In genomic region chr11:24842308-24842707, GRCh38 we compare ENCODE assay signal across 40 cellular contexts.
"Had no signal": no experiment of that assay in that cellular context is flagged by ENCODE, and none has a peak within 500 bp of the region (broad histone marks: within the 10 kb centered on the region; RNA-seq: fewer than 3 reads in every experiment).

No MANE protein-coding gene starts in this region.

- H3K4me3 ChIP-seq: adrenal gland, ascending aorta, body of pancreas, breast epithelium, cardiac muscle cell had no signal

- H3K9me3 ChIP-seq: adrenal gland, ascending aorta, body of pancreas, breast epithelium had no signal

- H3K36me3 ChIP-seq: adrenal gland, ascending aorta, brain microvascular endothelial cell, breast epithelium, cardiac muscle cell had no signal

- H3K36me3 Mint-ChIP-seq: activated naive CD4-positive, alpha-beta T cell treated with anti-CD3 and anti-CD28 coated beads, Interleukin-2, amount 10 ng/mL, durations not matched to agents 7 days and 5 days; activated naive CD4-positive, alpha-beta T cell treated with anti-CD3 and anti-CD28 coated beads, Interleukin-2, amount 50 U/mL, for 24 hours; activated naive CD4-positive, alpha-beta T cell treated with anti-CD3 and anti-CD28 coated beads, Interleukin-2, amount 50 U/mL, for 72 hours; activated naive CD8-positive, alpha-beta T cell; activated naive CD8-positive, alpha-beta T cell treated with anti-CD3 and anti-CD28 coated beads for 36 hours; activated naive CD8-positive, alpha-beta T cell treated with anti-CD3 and anti-CD28 coated beads, Interleukin-2, amount 10 ng/mL, durations not matched to agents 7 days and 5 days; brain had no signal

- H3K4me3 Mint-ChIP-seq: activated naive CD4-positive, alpha-beta T cell treated with anti-CD3 and anti-CD28 coated beads for 36 hours; activated naive CD4-positive, alpha-beta T cell treated with anti-CD3 and anti-CD28 coated beads, Interleukin-2, amount 10 ng/mL, durations not matched to agents 7 days and 5 days; activated naive CD4-positive, alpha-beta T cell treated with anti-CD3 and anti-CD28 coated beads, Interleukin-2, amount 50 U/mL, for 24 hours; activated naive CD8-positive, alpha-beta T cell; activated naive CD8-positive, alpha-beta T cell treated with anti-CD3 and anti-CD28 coated beads for 36 hours; activated naive CD8-positive, alpha-beta T cell treated with anti-CD3 and anti-CD28 coated beads, Interleukin-2, amount 10 ng/mL, durations not matched to agents 7 days and 5 days; activated naive CD8-positive, alpha-beta T cell treated with anti-CD3 and anti-CD28 coated beads, Interleukin-2, amount 50 U/mL, for 24 hours; activated T-cell treated with anti-CD3 and anti-CD28 coated beads, Interleukin-2, amount 50 U/mL, for 24 hours; activated T-cell treated with anti-CD3 and anti-CD28 coated beads, Interleukin-2, amount 50 U/mL, for 4 hours; activated T-cell treated with anti-CD3 and anti-CD28 coated beads, Interleukin-2, amount 50 U/mL, for 72 hours; activated T-helper 1 cell treated with anti-CD3 and anti-CD28 coated beads, Interleukin-12 subunit alpha, Interleukin-12 subunit beta, Interleukin-2, Interleukin-4 antibody, amounts not matched to agents 30 ng/mL and 10 ng/mL and 1 ng/mL, durations not matched to agents 14 hours and 24 hours and 36 hours; activated T-helper 17 cell treated with anti-CD3 and anti-CD28 coated beads, Interleukin-2, amount 50 U/mL, for 72 hours; brain; central memory CD8-positive, alpha-beta T cell had no signal

- DNase-seq: activated effector memory CD4-positive, alpha-beta T cell treated with anti-CD3 and anti-CD28 coated beads, Interleukin-2, amount 50 U/mL, for 16 hours; activated effector memory CD4-positive, alpha-beta T cell treated with Interleukin-2 at 50 U/mL for 16 hours; activated gamma-delta T cell; activated gamma-delta T cell treated with Interleukin-2 at 50 U/mL for 16 hours; activated naive CD4-positive, alpha-beta T cell; activated naive CD4-positive, alpha-beta T cell treated with anti-CD3 and anti-CD28 coated beads for 36 hours; activated naive CD4-positive, alpha-beta T cell treated with anti-CD3 and anti-CD28 coated beads, Interleukin-2, amount 10 ng/mL, durations not matched to agents 7 days and 5 days; activated naive CD4-positive, alpha-beta T cell treated with anti-CD3 and anti-CD28 coated beads, Interleukin-2, amount 50 U/mL, for 16 hours; activated naive CD4-positive, alpha-beta T cell treated with Interleukin-2 at 50 U/mL for 16 hours; activated naive CD8-positive, alpha-beta T cell treated with anti-CD3 and anti-CD28 coated beads for 36 hours; activated naive CD8-positive, alpha-beta T cell treated with anti-CD3 and anti-CD28 coated beads, Interleukin-2, amount 10 ng/mL, durations not matched to agents 7 days and 5 days; activated naive CD8-positive, alpha-beta T cell treated with anti-CD3 and anti-CD28 coated beads, Interleukin-2, amount 50 U/mL, for 24 hours; activated T-cell treated with anti-CD3 and anti-CD28 coated beads, Interleukin-2, amount 50 U/mL, for 1 hour; activated T-cell treated with anti-CD3 and anti-CD28 coated beads, Interleukin-2, amount 50 U/mL, for 24 hours; activated T-cell treated with anti-CD3 and anti-CD28 coated beads, Interleukin-2, amount 50 U/mL, for 4 hours; activated T-cell treated with anti-CD3 and anti-CD28 coated beads, Interleukin-2, amount 50 U/mL, for 48 hours; activated T-cell treated with anti-CD3 and anti-CD28 coated beads, Interleukin-2, amount 50 U/mL, for 72 hours; adrenal gland; amniotic stem cell; amygdala; anterior cingulate cortex; aorta; body of pancreas; brain microvascular endothelial cell; caudate nucleus; central memory CD4-positive, alpha-beta T cell; cerebellar nuclear complex had no signal

- H3K27me3 Mint-ChIP-seq: activated naive CD4-positive, alpha-beta T cell treated with anti-CD3 and anti-CD28 coated beads, Interleukin-2, amount 10 ng/mL, durations not matched to agents 7 days and 5 days; activated naive CD4-positive, alpha-beta T cell treated with anti-CD3 and anti-CD28 coated beads, Interleukin-2, amount 50 U/mL, for 24 hours; activated naive CD8-positive, alpha-beta T cell; activated naive CD8-positive, alpha-beta T cell treated with anti-CD3 and anti-CD28 coated beads for 36 hours; activated naive CD8-positive, alpha-beta T cell treated with anti-CD3 and anti-CD28 coated beads, Interleukin-2, amount 10 ng/mL, durations not matched to agents 7 days and 5 days; activated naive CD8-positive, alpha-beta T cell treated with anti-CD3 and anti-CD28 coated beads, Interleukin-2, amount 50 U/mL, for 24 hours; activated T-cell treated with anti-CD3 and anti-CD28 coated beads, Interleukin-2, amount 50 U/mL, for 24 hours; activated T-helper 17 cell treated with anti-CD3 and anti-CD28 coated beads, Interleukin-2, amount 50 U/mL, for 72 hours; brain; central memory CD8-positive, alpha-beta T cell had no signal

- H3K27ac ChIP-seq: adrenal gland, ascending aorta, body of pancreas, brain microvascular endothelial cell, breast epithelium, cardiac muscle cell had no signal

- FAIRE-seq: astrocyte, bronchial epithelial cell had no signal

- H3K4me1 Mint-ChIP-seq: activated naive CD4-positive, alpha-beta T cell treated with anti-CD3 and anti-CD28 coated beads, Interleukin-2, amount 10 ng/mL, durations not matched to agents 7 days and 5 days; activated naive CD4-positive, alpha-beta T cell treated with anti-CD3 and anti-CD28 coated beads, Interleukin-2, amount 50 U/mL, for 24 hours; activated naive CD8-positive, alpha-beta T cell treated with anti-CD3 and anti-CD28 coated beads for 36 hours; activated naive CD8-positive, alpha-beta T cell treated with anti-CD3 and anti-CD28 coated beads, Interleukin-2, amount 10 ng/mL, durations not matched to agents 7 days and 5 days; activated naive CD8-positive, alpha-beta T cell treated with anti-CD3 and anti-CD28 coated beads, Interleukin-2, amount 50 U/mL, for 24 hours; activated T-helper 17 cell treated with anti-CD3 and anti-CD28 coated beads, Interleukin-2, amount 50 U/mL, for 72 hours; brain; central memory CD8-positive, alpha-beta T cell had no signal

- H3K9me3 Mint-ChIP-seq: activated naive CD8-positive, alpha-beta T cell treated with anti-CD3 and anti-CD28 coated beads for 36 hours; activated T-helper 1 cell treated with anti-CD3 and anti-CD28 coated beads, Interleukin-12 subunit alpha, Interleukin-12 subunit beta, Interleukin-2, Interleukin-4 antibody, amounts not matched to agents 30 ng/mL and 10 ng/mL and 1 ng/mL, durations not matched to agents 14 hours and 24 hours and 36 hours; brain had no signal

- ATAC-seq: activated naive CD4-positive, alpha-beta T cell treated with anti-CD3 and anti-CD28 coated beads, Interleukin-2, amount 50 U/mL, for 72 hours; activated naive CD8-positive, alpha-beta T cell treated with anti-CD3 and anti-CD28 coated beads, Interleukin-2, amount 50 U/mL, for 24 hours; activated T-cell treated with anti-CD3 and anti-CD28 coated beads, Interleukin-2, amount 50 U/mL, for 4 hours; activated T-cell treated with anti-CD3 and anti-CD28 coated beads, Interleukin-2, amount 50 U/mL, for 72 hours; activated T-helper 17 cell treated with anti-CD3 and anti-CD28 coated beads, Interleukin-2, amount 50 U/mL, for 72 hours; body of pancreas had no signal

- H3K4me1 ChIP-seq: adrenal gland, ascending aorta, breast epithelium had no signal

- H3K27ac Mint-ChIP-seq: activated naive CD4-positive, alpha-beta T cell treated with anti-CD3 and anti-CD28 coated beads for 36 hours; activated naive CD4-positive, alpha-beta T cell treated with anti-CD3 and anti-CD28 coated beads, Interleukin-2, amount 10 ng/mL, durations not matched to agents 7 days and 5 days; activated naive CD4-positive, alpha-beta T cell treated with anti-CD3 and anti-CD28 coated beads, Interleukin-2, amount 50 U/mL, for 24 hours; activated naive CD4-positive, alpha-beta T cell treated with anti-CD3 and anti-CD28 coated beads, Interleukin-2, amount 50 U/mL, for 72 hours; activated naive CD8-positive, alpha-beta T cell; activated naive CD8-positive, alpha-beta T cell treated with anti-CD3 and anti-CD28 coated beads for 36 hours; activated naive CD8-positive, alpha-beta T cell treated with anti-CD3 and anti-CD28 coated beads, Interleukin-2, amount 10 ng/mL, durations not matched to agents 7 days and 5 days; activated naive CD8-positive, alpha-beta T cell treated with anti-CD3 and anti-CD28 coated beads, Interleukin-2, amount 50 U/mL, for 24 hours; activated T-cell treated with anti-CD3 and anti-CD28 coated beads, Interleukin-2, amount 50 U/mL, for 24 hours; activated T-cell treated with anti-CD3 and anti-CD28 coated beads, Interleukin-2, amount 50 U/mL, for 72 hours; activated T-helper 1 cell treated with anti-CD3 and anti-CD28 coated beads, Interleukin-12 subunit alpha, Interleukin-12 subunit beta, Interleukin-2, Interleukin-4 antibody, amounts not matched to agents 30 ng/mL and 10 ng/mL and 1 ng/mL, durations not matched to agents 14 hours and 24 hours and 36 hours; activated T-helper 17 cell treated with anti-CD3 and anti-CD28 coated beads, Interleukin-2, amount 50 U/mL, for 72 hours; activated T-helper 2 cell treated with anti-CD3 and anti-CD28 coated beads, Interferon-gamma antibody, Interleukin-2, Interleukin-4, amounts not matched to agents 10 μg/mL and 5 μg/mL and 100 μg/mL, durations not matched to agents 14 hours and 24 hours and 36 hours; brain had no signal

- H3K27me3 ChIP-seq: adrenal gland, ascending aorta, body of pancreas, brain microvascular endothelial cell, breast epithelium, cardiac muscle cell had no signal
